30 cellular contexts compared by ENCODE assay signal in the genomic region with DNA sequence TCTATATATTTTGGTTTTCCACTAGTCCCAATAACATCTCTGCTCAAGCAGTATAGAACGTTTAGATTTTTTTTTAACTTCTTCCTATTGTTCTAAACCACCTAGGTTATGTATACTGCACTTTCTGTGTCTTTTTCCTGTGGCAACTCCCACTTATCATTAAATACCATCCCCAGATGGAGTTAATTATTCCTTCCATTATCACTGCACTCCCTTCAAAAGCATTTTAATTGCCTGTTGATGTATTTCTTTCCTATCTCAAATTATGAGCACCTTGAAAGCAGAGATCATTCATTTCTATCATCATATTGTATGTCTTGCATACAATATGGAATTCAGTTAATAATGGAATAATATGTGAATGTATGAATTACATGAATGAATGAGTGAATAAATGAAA.
"Had no signal": no experiment of that assay in that cellular context is flagged by ENCODE, and none has a peak within 500 bp of the region (broad histone marks: within the 10 kb centered on the region; RNA-seq: fewer than 3 reads in every experiment).

No MANE protein-coding gene starts in this region.

- H3K27ac ChIP-seq: body of pancreas, brain microvascular endothelial cell, cardiac muscle cell, VCaP had no signal

- H3K36me3 ChIP-seq: brain microvascular endothelial cell, cardiac muscle cell had no signal

- H3K9me3 ChIP-seq: body of pancreas had no signal

- H3K4me3 ChIP-seq: body of pancreas, cardiac muscle cell had no signal

- H3K27me3 ChIP-seq: body of pancreas, brain microvascular endothelial cell, cardiac muscle cell had no signal

- H3K4me1 ChIP-seq: body of pancreas had no signal

- DNase-seq: activated B cell treated with CpG ODN at 0.5 μM for 24 hours; activated CD4-positive, alpha-beta memory T cell treated with anti-CD3 and anti-CD28 coated beads for 36 hours; activated CD4-positive, alpha-beta T cell treated with anti-CD3 and anti-CD28 coated beads for 4 hours; activated CD4-positive, alpha-beta T cell treated with anti-CD3 and anti-CD28 coated beads, Interleukin-2, amount 10 ng/mL, durations not matched to agents 24 days and 14 days; activated CD4-positive, alpha-beta T cell treated with anti-CD3 and anti-CD28 coated beads, Interleukin-2, amount 50 U/mL, for 1 hour; activated CD4-positive, alpha-beta T cell treated with anti-CD3 and anti-CD28 coated beads, Interleukin-2, amount 50 U/mL, for 4 hours; activated CD4-positive, CD25-positive, alpha-beta regulatory T cell treated with anti-CD3 and anti-CD28 coated beads, Interleukin-2, amount 50 U/mL, for 72 hours; activated CD8-positive, alpha-beta memory T cell treated with anti-CD3 and anti-CD28 coated beads for 24 hours; activated CD8-positive, alpha-beta memory T cell treated with anti-CD3 and anti-CD28 coated beads, Interleukin-2, amount 10 ng/mL, durations not matched to agents 7 days and 5 days; activated CD8-positive, alpha-beta memory T cell treated with anti-CD3 and anti-CD28 coated beads, Interleukin-2, amount 50 U/mL, for 48 hours; activated CD8-positive, alpha-beta T cell treated with anti-CD3 and anti-CD28 coated beads, Interleukin-2, amount 10 ng/mL, durations not matched to agents 7 days and 5 days; activated effector memory CD4-positive, alpha-beta T cell treated with Interleukin-2 at 50 U/mL for 16 hours; activated gamma-delta T cell; activated naive CD4-positive, alpha-beta T cell treated with anti-CD3 and anti-CD28 coated beads, Interleukin-2, amount 10 ng/mL, durations not matched to agents 7 days and 5 days; activated naive CD4-positive, alpha-beta T cell treated with Interleukin-2 at 50 U/mL for 16 hours; activated naive CD8-positive, alpha-beta T cell treated with anti-CD3 and anti-CD28 coated beads, Interleukin-2, amount 10 ng/mL, durations not matched to agents 7 days and 5 days; activated naive CD8-positive, alpha-beta T cell treated with anti-CD3 and anti-CD28 coated beads, Interleukin-2, amount 50 U/mL, for 24 hours; activated T-cell treated with anti-CD3 and anti-CD28 coated beads, Interleukin-2, amount 50 U/mL, for 24 hours; activated T-cell treated with anti-CD3 and anti-CD28 coated beads, Interleukin-2, amount 50 U/mL, for 48 hours; amygdala; anterior cingulate cortex; body of pancreas; brain microvascular endothelial cell; caudate nucleus; cerebellar nuclear complex; T-cell; T-helper 2 cell; T-helper 9 cell had no signal

- ATAC-seq: activated CD8-positive, alpha-beta memory T cell treated with anti-CD3 and anti-CD28 coated beads, Interleukin-2, amount 10 ng/mL, durations not matched to agents 7 days and 5 days; activated CD8-positive, alpha-beta T cell treated with anti-CD3 and anti-CD28 coated beads, Interleukin-2, amount 10 ng/mL, durations not matched to agents 7 days and 5 days; activated naive CD8-positive, alpha-beta T cell treated with anti-CD3 and anti-CD28 coated beads, Interleukin-2, amount 50 U/mL, for 24 hours; body of pancreas; T-cell had no signal
